1 cellular context compared by ENCODE assay signal in genomic region chr19:38849746-38850230, GRCh38.
TF ChIP-seq lines count a peak whose summit lies in the region.

HNRNPL (minus strand) TSS chr19:38849986; CDS start chr19:38849966, 20 bp downstream.

TF ChIP-seq in HEK293, 187 proteins besides CTCF, POLR2A, EP300 and RAD21 (continued from another document and continues in another):
- TF ChIP-seq ZNF10 (tag by site-specific recombination; IDR thresholded peaks at IDR 0.05): peak; percentile 9; the same call in 1 of the 2 replicates
- TF ChIP-seq OSR2 (tag by site-specific recombination; IDR thresholded peaks at IDR 0.05): peak; percentile 22; the same call in 1 of the 2 replicates
- TF ChIP-seq ZNF324 (tag by site-specific recombination; IDR thresholded peaks at IDR 0.05): no peak
- TF ChIP-seq KLF10 (tag by site-specific recombination; IDR thresholded peaks at IDR 0.05): peak; percentile 60
- TF ChIP-seq ZSCAN30 (tag by site-specific recombination; IDR thresholded peaks at IDR 0.05): peak; percentile 98
- TF ChIP-seq ZNF221 (tag by site-specific recombination; IDR thresholded peaks at IDR 0.05; ENCODE audit: borderline replicate concordance): 0 out of 2 replicates have a peak, but pooled peaks have one; percentile 13
- peak; percentile 39; the same call in 1 of the 2 replicates for TF ChIP-seq KLF7 (tag by site-specific recombination; IDR thresholded peaks at IDR 0.05; ENCODE audit: borderline replicate concordance)
- peak; percentile 99 for TF ChIP-seq SP2 (tag by site-specific recombination; IDR thresholded peaks at IDR 0.05)
- peak; percentile 36; the same call in 1 of the 2 replicates for TF ChIP-seq ZNF518A (tag by site-specific recombination; conservative IDR thresholded peaks at IDR 0.05; ENCODE audit: low read depth)
- TF ChIP-seq ZNF596 (tag by site-specific recombination; IDR thresholded peaks at IDR 0.05): peak; percentile 72; the same call in 1 of the 2 replicates
- peak; percentile 97 for TF ChIP-seq ZNF692 (tag by site-specific recombination; IDR thresholded peaks at IDR 0.05)
- TF ChIP-seq ZNF529 (tag by site-specific recombination; IDR thresholded peaks at IDR 0.05; ENCODE audit: insufficient replicate concordance): no peak
- peak; percentile 99 for TF ChIP-seq KLF8 (tag by site-specific recombination; IDR thresholded peaks at IDR 0.05)
- TF ChIP-seq KLF9 (tag by site-specific recombination; IDR thresholded peaks at IDR 0.05; ENCODE audit: low read depth): peak; percentile 52
- no peak for TF ChIP-seq ZSCAN4 (tag by site-specific recombination; IDR thresholded peaks at IDR 0.05)
- TF ChIP-seq GLIS1 (tag by site-specific recombination; IDR thresholded peaks at IDR 0.05): peak; percentile 44; the same call in 1 of the 2 replicates
- TF ChIP-seq HOXC10 (CRISPR knock-in tag; IDR thresholded peaks at IDR 0.05): no peak
- TF ChIP-seq ZEB2 (tag by site-specific recombination; IDR thresholded peaks at IDR 0.05): peak; percentile 72
- peak; percentile 78 for TF ChIP-seq WT1 (tag by site-specific recombination; IDR thresholded peaks at IDR 0.05)
- peak; percentile 100 for TF ChIP-seq PBX3 (CRISPR knock-in tag; IDR thresholded peaks at IDR 0.05)
- peak; percentile 1; the same call in 1 of the 2 replicates for TF ChIP-seq ZNF169 (tag by site-specific recombination; IDR thresholded peaks at IDR 0.05)
- peak; percentile 90 for TF ChIP-seq KLF17 (tag by site-specific recombination; IDR thresholded peaks at IDR 0.05)
- TF ChIP-seq PRDM10 (tag by site-specific recombination; IDR thresholded peaks at IDR 0.05): peak; percentile 55
- TF ChIP-seq GFI1B (tag by site-specific recombination; IDR thresholded peaks at IDR 0.05): no peak
- TF ChIP-seq ZBTB20 (tag by site-specific recombination; IDR thresholded peaks at IDR 0.05): peak; percentile 18; the same call in 1 of the 2 replicates
- peak; percentile 73 for TF ChIP-seq ZBTB7A (tag by site-specific recombination; IDR thresholded peaks at IDR 0.05; ENCODE audit: low read depth)
- TF ChIP-seq YY1 (tag by site-specific recombination; IDR thresholded peaks at IDR 0.05): peak; percentile 96
- no peak for TF ChIP-seq ZNF211 (tag by site-specific recombination; IDR thresholded peaks at IDR 0.05; ENCODE audit: low read depth)
- peak; percentile 86 for TF ChIP-seq ZXDB (tag by site-specific recombination; IDR thresholded peaks at IDR 0.05)
- TF ChIP-seq ZNF580 (tag by site-specific recombination; IDR thresholded peaks at IDR 0.05): peak; percentile 100
- TF ChIP-seq PRDM2 (tag by site-specific recombination; IDR thresholded peaks at IDR 0.05; ENCODE audit: borderline replicate concordance): no peak
- peak; percentile 40; the same call in 1 of the 2 replicates for TF ChIP-seq SP7 (tag by site-specific recombination; IDR thresholded peaks at IDR 0.05)
- peak; percentile 99 for TF ChIP-seq YY2 (tag by site-specific recombination; IDR thresholded peaks at IDR 0.05)
- TF ChIP-seq EGR2 (tag by site-specific recombination; IDR thresholded peaks at IDR 0.05; ENCODE audit: low read depth): peak; percentile 95
- TF ChIP-seq ZFP69B (tag by site-specific recombination; IDR thresholded peaks at IDR 0.05): peak; percentile 96
